ENCODE assay signal across 2 cellular contexts in genomic region chr7:88072715-88073055, GRCh38.
TF ChIP-seq lines count a peak whose summit lies in the region.

No MANE protein-coding gene starts in this region.

TF ChIP-seq in SK-N-SH treated with all-trans-retinoic acid at 6 μM for 48 hours, 23 proteins besides CTCF, POLR2A, EP300 and RAD21 (continued from another document):
- no peak for TF ChIP-seq POU6F1 (CRISPR knock-in tag; IDR thresholded peaks at IDR 0.05; ENCODE audit: borderline replicate concordance, low read depth)
- no peak for TF ChIP-seq CSDC2 (CRISPR knock-in tag; IDR thresholded peaks at IDR 0.05)
- no peak for TF ChIP-seq PPARA (CRISPR knock-in tag; IDR thresholded peaks at IDR 0.05; ENCODE audit: borderline replicate concordance)
- TF ChIP-seq, protein P1, sequence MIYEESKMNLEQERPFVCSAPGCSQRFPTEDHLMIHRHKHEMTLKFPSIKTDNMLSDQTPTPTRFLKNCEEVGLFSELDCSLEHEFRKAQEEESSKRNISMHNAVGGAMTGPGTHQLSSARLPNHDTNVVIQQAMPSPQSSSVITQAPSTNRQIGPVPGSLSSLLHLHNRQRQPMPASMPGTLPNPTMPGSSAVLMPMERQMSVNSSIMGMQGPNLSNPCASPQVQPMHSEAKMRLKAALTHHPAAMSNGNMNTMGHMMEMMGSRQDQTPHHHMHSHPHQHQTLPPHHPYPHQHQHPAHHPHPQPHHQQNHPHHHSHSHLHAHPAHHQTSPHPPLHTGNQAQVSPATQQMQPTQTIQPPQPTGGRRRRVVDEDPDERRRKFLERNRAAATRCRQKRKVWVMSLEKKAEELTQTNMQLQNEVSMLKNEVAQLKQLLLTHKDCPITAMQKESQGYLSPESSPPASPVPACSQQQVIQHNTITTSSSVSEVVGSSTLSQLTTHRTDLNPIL (CRISPR knock-in tag; IDR thresholded peaks at IDR 0.05; ENCODE audit: low read depth) = no peak
- TF ChIP-seq OSR1 (CRISPR knock-in tag; IDR thresholded peaks at IDR 0.05) = no peak
- no peak for TF ChIP-seq SNAI2 (CRISPR knock-in tag; IDR thresholded peaks at IDR 0.05)
- TF ChIP-seq TCF4 (CRISPR knock-in tag; IDR thresholded peaks at IDR 0.05; ENCODE audit: borderline replicate concordance) = no peak
- TF ChIP-seq RARB (CRISPR knock-in tag; IDR thresholded peaks at IDR 0.05) = no peak
- no peak for TF ChIP-seq BACH2 (CRISPR knock-in tag; IDR thresholded peaks at IDR 0.05; ENCODE audit: borderline replicate concordance)
- no peak for TF ChIP-seq ARNTL (CRISPR knock-in tag; IDR thresholded peaks at IDR 0.05; ENCODE audit: borderline replicate concordance, low read depth)
- no peak for TF ChIP-seq PATZ1 (CRISPR knock-in tag; IDR thresholded peaks at IDR 0.05; ENCODE audit: borderline replicate concordance)
- TF ChIP-seq TOX (CRISPR knock-in tag; IDR thresholded peaks at IDR 0.05; ENCODE audit: borderline replicate concordance) = no peak
- no peak for TF ChIP-seq ISL1 (CRISPR knock-in tag; IDR thresholded peaks at IDR 0.05)
- TF ChIP-seq ZC3H10 (CRISPR knock-in tag; IDR thresholded peaks at IDR 0.05) = no peak

TF ChIP-seq in SK-N-SH, 30 proteins besides CTCF, POLR2A, EP300 and RAD21 (continued from another document):
- TF ChIP-seq RXRA (IDR thresholded peaks at IDR 0.05; ENCODE audit: borderline replicate concordance, low read depth) (no peak), FOXM1 (IDR thresholded peaks at IDR 0.05; ENCODE audit: low read depth) (no peak), RCOR1 (IDR thresholded peaks at IDR 0.05; ENCODE audit: low read length) (no peak)
TF ChIP-seq in SK-N-SH: peak in this region for 0.
